ENCODE assay signal across 8 cellular contexts in genomic region chr11:67996622-67997459, GRCh38. TPM values are rescaled to one million over a fixed set of nuclear protein-coding genes. Genes with fewer than 3 reads are reported as not detected.
DNase-seq lines count a peak whose midpoint lies in the region; ATAC-seq, FAIRE-seq and TF ChIP-seq lines count a peak whose summit lies in the region.

No MANE protein-coding gene starts in this region.

- no peaks in the 10 kb centered on the region for H3K27me3 Mint-ChIP-seq in naive B cell

- no peak overlapping the region for H3K4me3 ChIP-seq in choroid plexus epithelial cell (ENCODE audit: low read depth, low read length)

- peak overlapping the region in 6 of 8 donors; percentile 2 to 77 (median 56) for H3K4me3 Mint-ChIP-seq in naive B cell

- peak overlapping the region in 2 of 6 donors; percentile 86 to 89 for H3K27ac Mint-ChIP-seq in naive B cell

- FAIRE-seq in H54 (lab: Jason Lieb, UNC): peak; percentile 23

- ATAC-seq in naive B cell (ENCODE audit: low read depth in 2 of 2) (peak; percentile 30 to 54), HG03196 (IDR thresholded peaks at IDR 0.05; ENCODE audit: unreplicated experiment) (no peak), HG03097 (IDR thresholded peaks at IDR 0.05; ENCODE audit: low FRiP score, unreplicated experiment) (no peak), HG02571 (IDR thresholded peaks at IDR 0.05; ENCODE audit: unreplicated experiment) (no peak)

- H3K36me3 Mint-ChIP-seq in naive B cell: peaks cover 0 to 20% of the 10 kb centered on the region in 2 donors

- H3K9me3 Mint-ChIP-seq in naive B cell: no peaks in the 10 kb centered on the region

- DNase-seq in H54 (ENCODE audit: insufficient read length, low spot score) (peak; percentile 96), OCI-M1 (lab: John Stamatoyannopoulos, UW) (peak; percentile 68), choroid plexus epithelial cell (ENCODE audit: low read depth) (peak; percentile 50), naive B cell (no peak), COR-L47 (lab: John Stamatoyannopoulos, UW) (no peak)

- TF ChIP-seq CTCF in choroid plexus epithelial cell (conservative IDR thresholded peaks at IDR 0.05; ENCODE audit: low read depth, low read length): no peak

- TF ChIP-seq POLR2A in H54 (IDR thresholded peaks at IDR 0.05; ENCODE audit: low read depth, low read length): no peak

- peaks cover 48 to 59% (median 55%) of the 10 kb centered on the region in 3 donors for H3K4me1 Mint-ChIP-seq in naive B cell

RNA-seq across cellular contexts. Expression of gene UNC93B1, which starts 7.1 kb away (rescaled TPM):
- 100 to 1,000 TPM in 3 of 6 donors, 10 to 100 TPM in 3; 93.5 to 149 (median 103) TPM for polyA plus RNA-seq in naive B cell (ENCODE audit: low read depth in 6 of 6)

RNA-seq across cellular contexts. Expression of gene ALDH3B1, which starts 13.3 kb away (rescaled TPM):
- polyA plus RNA-seq in naive B cell (ENCODE audit: low read depth in 6 of 6): under 1 TPM in 5 of 6 donors, not detected in 1; 0.33 to 0.94 (median 0.67) TPM

RNA-seq across cellular contexts. Expression of gene NDUFS8, which starts 33.6 kb away (rescaled TPM):
- 100 to 1,000 TPM; 110 to 130 (median 119) TPM for polyA plus RNA-seq in naive B cell (ENCODE audit: low read depth in 6 of 6)

RNA-seq across cellular contexts. Expression of gene TCIRG1, which starts 42.0 kb away (rescaled TPM):
- polyA plus RNA-seq in naive B cell (ENCODE audit: low read depth in 6 of 6): 10 to 100 TPM; 16.4 to 44.9 (median 26.6) TPM

Comparison
In these comparisons a context has a peak if more than half of its experiments do, and no peak if none do; other contexts are left out.
1. DNase-seq: peak in H54 (single experiment), OCI-M1 (single experiment) and choroid plexus epithelial cell (single experiment); none in naive B cell (single experiment) and COR-L47 (single experiment).
2. ATAC-seq: peak in naive B cell (2 of 2); none in HG03196 (single experiment), HG03097 (single experiment) and HG02571 (single experiment).